ENCODE assay signal across 23 cellular contexts in the genomic region with DNA sequence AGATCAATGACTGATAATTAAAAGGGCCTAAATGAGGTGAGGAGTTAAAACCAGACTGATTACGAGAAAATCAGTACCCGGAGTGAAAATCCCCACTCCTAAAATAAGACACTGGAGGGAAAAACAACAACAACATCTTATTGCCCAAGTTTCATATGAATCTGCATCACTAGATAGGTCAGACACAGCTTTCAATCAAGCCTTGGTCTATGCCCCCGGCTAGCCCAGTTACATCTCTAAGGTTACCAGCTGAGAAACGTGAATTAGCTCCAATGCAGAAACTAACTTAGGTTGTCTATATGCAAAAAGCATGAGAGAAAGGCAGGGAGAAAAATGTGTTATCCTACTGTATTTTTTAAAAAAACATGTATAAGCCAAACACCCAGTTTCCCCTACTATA.
"Had no signal": no experiment of that assay in that cellular context is flagged by ENCODE, and none has a peak within 500 bp of the region (broad histone marks: within the 10 kb centered on the region; RNA-seq: fewer than 3 reads in every experiment).

No MANE protein-coding gene starts in this region.

- H3K4me3 ChIP-seq: K562, SJSA1, SK-N-MC had no signal

- H3K27me3 ChIP-seq: SJSA1 had no signal

- DNase-seq: Kasumi-1, MM.1S, NCI-H1092 treated with DMSO at 0.1 percent for 48 hours, NCI-H1436, NCI-H187, NCI-H2029, NCI-H2081 treated with DMSO at 0.1 percent for 48 hours, NCI-H2171, NCI-H226, NCI-H446, NCI-H510A, NCI-H524 treated with DMSO at 0.1 percent for 48 hours, NCI-H69, NCI-H774, Right ventricle myocardium superior, RPMI8226, SIG-M5 had no signal

- H3K27me3 Mint-ChIP-seq: IgD-negative memory B cell had no signal

- FAIRE-seq: K562, RCC 7860 had no signal

- H3K9me3 Mint-ChIP-seq: IgD-negative memory B cell had no signal

- H3K4me2 ChIP-seq: KMS-11 had no signal

- H3K9ac ChIP-seq: KMS-11 had no signal

- H3K9me3 ChIP-seq: SJSA1 had no signal

- H3K27ac Mint-ChIP-seq: IgD-negative memory B cell had no signal

- H3K27ac ChIP-seq: KMS-11, SJSA1, SK-N-MC had no signal

- ATAC-seq: K562 had no signal
